In the genomic region with DNA sequence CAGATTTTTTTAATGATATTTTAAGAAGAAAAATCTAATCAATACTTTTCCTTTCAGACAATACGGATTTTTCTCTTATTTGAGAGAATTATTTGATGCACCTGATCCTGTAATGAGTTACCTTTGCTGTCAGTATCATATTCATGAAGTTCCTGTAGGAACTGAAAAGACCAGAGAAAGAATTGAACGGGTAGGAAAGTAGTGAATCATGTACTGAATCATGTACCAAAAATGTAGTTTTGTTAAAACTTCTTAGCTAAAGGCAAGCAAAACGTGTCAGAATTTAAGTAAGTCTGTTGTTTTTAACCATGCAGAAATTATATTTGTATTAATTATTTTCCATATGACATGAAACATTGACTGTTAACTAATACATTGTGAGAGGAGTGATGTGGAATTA, we compare ENCODE assay signal across 25 cellular contexts. TPM values are rescaled to one million over a fixed set of nuclear protein-coding genes. Genes with fewer than 3 reads are reported as not detected.
DNase-seq lines count a peak whose midpoint lies in the region; ATAC-seq and TF ChIP-seq lines count a peak whose summit lies in the region.
"Had no signal": no experiment of that assay in that cellular context is flagged by ENCODE, and none has a peak within 500 bp of the region (broad histone marks: within the 10 kb centered on the region; RNA-seq: fewer than 3 reads in every experiment).

No MANE protein-coding gene starts in this region.

- no TSS peak for BruUV-seq in mammary epithelial cell (replicated peaks; lab: Mats Ljungman, UMichigan)
- BruUV-seq in MCF 10A (replicated peaks; lab: Mats Ljungman, UMichigan): no TSS peak

- no peak overlapping the region for H2BK15ac ChIP-seq in H9 (ENCODE audit: low read depth, low read length)

- H3K9me3 Mint-ChIP-seq in MCF 10A (ENCODE audit: unreplicated experiment) (no peaks in the 10 kb centered on the region), H9 (no peaks in the 10 kb centered on the region)
- H3K9me3 Mint-ChIP-seq: activated CD4-positive, alpha-beta memory T cell treated with anti-CD3 and anti-CD28 coated beads, Interleukin-2, amount 10 ng/mL, durations not matched to agents 7 days and 5 days; CD14-positive monocyte; GM23338 had no signal

- H2AFZ ChIP-seq in mammary epithelial cell (ENCODE audit: low read depth, low read length): no peak overlapping the region
- no peak overlapping the region for H2AFZ ChIP-seq in H9 (ENCODE audit: low read length)
- H2AFZ ChIP-seq: GM23338 had no signal

- no peak overlapping the region for H3K4me3 ChIP-seq in mammary epithelial cell (replicated peaks in 1 of 3; ENCODE audit: insufficient read depth in 1 of 3, low read depth in 2 of 3, low read length in 3 of 3)
- H3K4me3 ChIP-seq in adipocyte (ENCODE audit: low read length): no peak overlapping the region
- H3K4me3 ChIP-seq in mucosa of descending colon: no peak overlapping the region
- no peak overlapping the region for H3K4me3 ChIP-seq in gastroesophageal sphincter
- no peak overlapping the region for H3K4me3 ChIP-seq in SJCRH30
- H3K4me3 ChIP-seq: GM23338, SJSA1 had no signal

- no peak overlapping the region for H3K23ac ChIP-seq in H9 (ENCODE audit: insufficient read length, low read depth, low read length)

- H3K79me1 ChIP-seq in H9 (ENCODE audit: insufficient read depth, low read depth, low read length, poor library complexity, severe bottlenecking): no peaks in the 10 kb centered on the region

- no peak for ATAC-seq in mucosa of descending colon
- no peak for ATAC-seq in gastroesophageal sphincter
- ATAC-seq: GM23338, T-helper 17 cell had no signal

- no peaks in the 10 kb centered on the region for H3K27me3 ChIP-seq in mammary epithelial cell (ENCODE audit: insufficient read depth, low read length)
- no peaks in the 10 kb centered on the region for H3K27me3 ChIP-seq in adipocyte (replicated peaks; ENCODE audit: control insufficient read depth, insufficient read depth, low read length)
- H3K27me3 ChIP-seq in gastroesophageal sphincter: no peaks in the 10 kb centered on the region
- no peaks in the 10 kb centered on the region for H3K27me3 ChIP-seq in H9 (ENCODE audit: insufficient read depth, low read length)
- H3K27me3 ChIP-seq in SJCRH30: no peaks in the 10 kb centered on the region
- H3K27me3 ChIP-seq: SJSA1 had no signal

- H3K27me3 Mint-ChIP-seq in MCF 10A (ENCODE audit: insufficient read depth, unreplicated experiment): no peaks in the 10 kb centered on the region
- no peaks in the 10 kb centered on the region for H3K27me3 Mint-ChIP-seq in H9 (ENCODE audit: low read depth)
- H3K27me3 Mint-ChIP-seq: activated CD4-positive, alpha-beta memory T cell treated with anti-CD3 and anti-CD28 coated beads, Interleukin-2, amount 10 ng/mL, durations not matched to agents 7 days and 5 days; T-helper 17 cell had no signal

- no peak overlapping the region for H2AK5ac ChIP-seq in H9 (ENCODE audit: insufficient read length, low read length)

- H4K5ac ChIP-seq in H9 (ENCODE audit: insufficient read length, low read depth, low read length): no peak overlapping the region

- H3K36me3 Mint-ChIP-seq in MCF 10A (ENCODE audit: insufficient read depth, unreplicated experiment): peaks cover 48% of the 10 kb centered on the region
- peaks cover 15 to 46% (median 27%) of the 10 kb centered on the region in 3 experiments; a peak in 6 of 7 replicates for H3K36me3 Mint-ChIP-seq in H9 (ENCODE audit: insufficient read depth in 1 of 3, low read depth in 3 of 3)

- no peak for TF ChIP-seq POLR2A in gastroesophageal sphincter (IDR thresholded peaks at IDR 0.05)

- no peaks in the 10 kb centered on the region for H4K20me1 ChIP-seq in mammary epithelial cell (ENCODE audit: insufficient read depth, low read length)
- H4K20me1 ChIP-seq in H9 (ENCODE audit: control insufficient read depth, insufficient read depth, insufficient read length): no peaks in the 10 kb centered on the region

- no peak overlapping the region for H3K14ac ChIP-seq in H9 (ENCODE audit: insufficient read depth, low read length)

- no peak overlapping the region for H3K27ac ChIP-seq in mammary epithelial cell (ENCODE audit: insufficient read depth, low read depth, low read length)
- H3K27ac ChIP-seq in gastroesophageal sphincter: no peak overlapping the region
- H3K27ac ChIP-seq in H9 (ENCODE audit: insufficient read length, low read depth, low read length): no peak overlapping the region
- no peak overlapping the region for H3K27ac ChIP-seq in SJCRH30
- H3K27ac ChIP-seq: SJSA1 had no signal

- H4K8ac ChIP-seq in H9 (replicated peaks; ENCODE audit: insufficient read length, low read depth, low read length): no peak overlapping the region

- H3K27ac Mint-ChIP-seq in MCF 10A (ENCODE audit: low read depth, unreplicated experiment) (no peak overlapping the region), H9 (no peak overlapping the region)
- H3K27ac Mint-ChIP-seq: activated CD4-positive, alpha-beta memory T cell treated with anti-CD3 and anti-CD28 coated beads, Interleukin-2, amount 10 ng/mL, durations not matched to agents 7 days and 5 days; CD14-positive monocyte; GM23338; T-helper 17 cell had no signal

- H2BK12ac ChIP-seq in H9 (ENCODE audit: insufficient read length, low read depth, low read length): no peak overlapping the region

- no peaks in the 10 kb centered on the region for H3K79me2 ChIP-seq in mammary epithelial cell (ENCODE audit: insufficient read depth, low read length)
- no peaks in the 10 kb centered on the region for H3K79me2 ChIP-seq in H9 (ENCODE audit: insufficient read depth, low read length)

- no peak overlapping the region for H3T11ph ChIP-seq in H9 (ENCODE audit: low read length)

- H3K4me3 Mint-ChIP-seq in MCF 10A (ENCODE audit: unreplicated experiment) (no peak overlapping the region), H9 (no peak overlapping the region)
- H3K4me3 Mint-ChIP-seq: activated CD4-positive, alpha-beta memory T cell treated with anti-CD3 and anti-CD28 coated beads, Interleukin-2, amount 10 ng/mL, durations not matched to agents 7 days and 5 days; CD14-positive monocyte; GM23338; T-helper 17 cell had no signal

- POLR2A ChIA-PET in MCF 10A (lab: Yijun Ruan, JAX): no interaction called here

- H4K91ac ChIP-seq in H9 (ENCODE audit: insufficient read length, low read depth, low read length): no peak overlapping the region

- in situ Hi-C loops in mammary epithelial cell (cut with MboI; ENCODE audit: low sequenced_read_pairs in 2 of 2): no loop called here

- H3K4me1 Mint-ChIP-seq in MCF 10A (ENCODE audit: insufficient read depth, unreplicated experiment): no peaks in the 10 kb centered on the region
- H3K4me1 Mint-ChIP-seq in H9: 0 out of 4 replicates have a peak, but pooled peaks cover 0 to 4% of the 10 kb centered on the region in 2 experiments
- H3K4me1 Mint-ChIP-seq: CD14-positive monocyte, GM23338 had no signal

- H3K56ac ChIP-seq in H9 (ENCODE audit: insufficient read length, low read depth, low read length): no peak overlapping the region

- H2BK20ac ChIP-seq in H9 (ENCODE audit: low read depth, low read length, poor library complexity, severe bottlenecking): no peak overlapping the region

- no peak overlapping the region for H3K18ac ChIP-seq in H9 (ENCODE audit: insufficient read length, low read depth, low read length)

- H3K36me3 ChIP-seq in mammary epithelial cell (ENCODE audit: insufficient read depth, low read length) (peaks cover 22% of the 10 kb centered on the region), adipocyte (ENCODE audit: control insufficient read depth, insufficient read depth, low read length, severe bottlenecking) (peaks cover 82% of the 10 kb centered on the region), mucosa of descending colon (ENCODE audit: low read depth) (no peaks in the 10 kb centered on the region), gastroesophageal sphincter (peaks cover 0 to 88% of the 10 kb centered on the region in 2 donors), SJCRH30 (peaks cover 83% of the 10 kb centered on the region)

- no peak for TF ChIP-seq EP300 in gastroesophageal sphincter (IDR thresholded peaks at IDR 0.05)

- no peak overlapping the region for H2BK5ac ChIP-seq in H9 (ENCODE audit: insufficient read length, low read length)

- dilution Hi-C loops in mammary epithelial cell (cut with HindIII; ENCODE audit: low sequenced_read_pairs): no loop called here

- CTCF ChIA-PET in mammary epithelial cell (lab: Charles Lee; ENCODE audit: low non-redundant PET): no interaction called here
- CTCF ChIA-PET in MCF 10A (lab: Yijun Ruan, JAX): interaction anchor here (2.8 kb wide), 1 partner anchor 287 kb away, joined by 9 read pairs; no protein-coding TSS in a partner anchor

- intact Hi-C loops in mammary epithelial cell (cut with micrococcal nuclease) (no loop called here), MCF 10A (cut with micrococcal nuclease) (no loop called here), mucosa of descending colon (cut with DNase I, micrococcal nuclease) (no loop called here)

- no peaks in the 10 kb centered on the region for H3K23me2 ChIP-seq in H9 (ENCODE audit: insufficient read length, low read depth, low read length, poor library complexity, severe bottlenecking)

- 53% methylated on average over 3 of the region's 3 CpGs for WGBS in mammary epithelial cell (ENCODE audit: low coverage, missing lambda C conversion rate)
- WGBS in gastroesophageal sphincter (ENCODE audit: low coverage in 1 of 2), 2 donors: 71 to 88% methylated on average over 3 of the region's 3 CpGs
- WGBS in H9 (ENCODE audit: extremely low coverage, insufficient read length, low lambda C conversion rate): no CpG with 5 or more reads among the region's 3 CpGs

- H3K9me3 ChIP-seq in mammary epithelial cell (replicated peaks; ENCODE audit: insufficient read depth, low read length): no peaks in the 10 kb centered on the region
- no peaks in the 10 kb centered on the region for H3K9me3 ChIP-seq in adipocyte (ENCODE audit: control insufficient read depth, low read length)
- no peaks in the 10 kb centered on the region for H3K9me3 ChIP-seq in mucosa of descending colon
- no peaks in the 10 kb centered on the region for H3K9me3 ChIP-seq in gastroesophageal sphincter
- no peaks in the 10 kb centered on the region for H3K9me3 ChIP-seq in H9 (ENCODE audit: control insufficient read depth, low read depth, low read length)
- H3K9me3 ChIP-seq in SJCRH30 (replicated peaks): no peaks in the 10 kb centered on the region
- H3K9me3 ChIP-seq: SJSA1 had no signal

- no peaks in the 10 kb centered on the region for H3K4me1 ChIP-seq in mammary epithelial cell (ENCODE audit: insufficient read depth, low read length)
- no peaks in the 10 kb centered on the region for H3K4me1 ChIP-seq in adipocyte (ENCODE audit: control insufficient read depth, insufficient read depth, low read length)
- H3K4me1 ChIP-seq in mucosa of descending colon (ENCODE audit: low read depth): no peaks in the 10 kb centered on the region
- no peaks in the 10 kb centered on the region for H3K4me1 ChIP-seq in gastroesophageal sphincter
- H3K4me1 ChIP-seq in H9 (ENCODE audit: insufficient read depth, low read length): no peaks in the 10 kb centered on the region
- no peaks in the 10 kb centered on the region for H3K4me1 ChIP-seq in SJCRH30
- H3K4me1 ChIP-seq: SJSA1 had no signal

- no peak overlapping the region for H3K4me2 ChIP-seq in mammary epithelial cell (ENCODE audit: insufficient read depth, low read depth, low read length)
- no peak overlapping the region for H3K4me2 ChIP-seq in H9 (ENCODE audit: insufficient read depth, insufficient read length, low read length)
- H3K4me2 ChIP-seq: GM23338 had no signal

- H3K9ac ChIP-seq in mammary epithelial cell (ENCODE audit: insufficient read depth, low read length) (no peak overlapping the region), adipocyte (ENCODE audit: low read length) (no peak overlapping the region), H9 (ENCODE audit: extremely low read depth, insufficient read length, low read length) (no peak overlapping the region)

- peak; percentile 24 for DNase-seq in mammary epithelial cell
- no peak for DNase-seq in MCF 10A (ENCODE audit: unreplicated experiment)
- DNase-seq in adipocyte (ENCODE audit: low read depth): peak; percentile 53
- DNase-seq in fibroblast of peridontal ligament (ENCODE audit: extremely low read depth): peak; percentile 42
- no peak for DNase-seq in mucosa of descending colon
- no peak for DNase-seq in H9
- DNase-seq in SJCRH30: no peak
- DNase-seq: 8988T; activated CD4-positive, alpha-beta memory T cell treated with anti-CD3 and anti-CD28 coated beads, Interleukin-2, amount 10 ng/mL, durations not matched to agents 7 days and 5 days; amygdala; effector memory CD4-positive, alpha-beta T cell; GDM1; hippocampal formation; KBM-7; NCI-H1694 treated with DMSO at 0.1 percent for 48 hours; NCI-H2227 treated with DMSO at 0.1 percent for 48 hours; NCI-H774; nucleus accumbens; OCI-M1; stimulated activated CD8-positive, alpha-beta memory T cell treated with anti-CD3 and anti-CD28 coated beads, Interleukin-4, amount 100 ng/mL, for 48 hours; T-helper 17 cell had no signal

- TF ChIP-seq CTCF in mammary epithelial cell (conservative IDR thresholded peaks at IDR 0.05 in 1 of 2, IDR thresholded peaks at IDR 0.05 in 1 of 2; ENCODE audit: extremely low read depth in 1 of 2, insufficient read depth in 1 of 2, low read depth in 1 of 2, low read length in 2 of 2) (no peak), MCF 10A (IDR thresholded peaks at IDR 0.05; ENCODE audit: unreplicated experiment) (no peak), mucosa of descending colon (IDR thresholded peaks at IDR 0.05) (no peak), gastroesophageal sphincter (IDR thresholded peaks at IDR 0.05) (no peak), H9 (conservative IDR thresholded peaks at IDR 0.05) (no peak)

- no peak overlapping the region for H2BK120ac ChIP-seq in H9 (ENCODE audit: low read depth, low read length, poor library complexity, severe bottlenecking)

- no peak overlapping the region for H3K4ac ChIP-seq in H9 (ENCODE audit: low read depth, low read length)

RNA-seq across cellular contexts. Expression of a gene that starts 56.6 kb away (rescaled TPM):
- total RNA-seq in mammary epithelial cell: 10 to 100 TPM; 24.8 to 28.0 TPM
- polyA plus RNA-seq in mammary epithelial cell: 6.9 TPM
- 7.0 TPM for polyA minus RNA-seq in mammary epithelial cell
- 29.8 and 31.9 TPM in 2 replicates for total RNA-seq in MCF 10A (2022)
- 10 to 100 TPM; 23.7 to 32.1 (median 31.7) TPM for total RNA-seq in mucosa of descending colon
- 10 to 100 TPM; 23.4 to 74.4 (median 39.7) TPM for total RNA-seq in gastroesophageal sphincter
- total RNA-seq in H9 (2021): 27.6 and 29.6 TPM in 2 replicates
- total RNA-seq in SJCRH30 (2014; rRNA removed; shearing (Covaris generic)): 56.8 and 65.0 TPM in 2 replicates

Comparison
In these comparisons a context has a peak if more than half of its experiments do, and no peak if none do; other contexts are left out.
1. DNase-seq: peak in mammary epithelial cell (single experiment), adipocyte (single experiment) and fibroblast of peridontal ligament (single experiment); none in MCF 10A (single experiment), mucosa of descending colon (0 of 3), H9 (single experiment) and SJCRH30 (0 of 2).